In the genomic region with DNA sequence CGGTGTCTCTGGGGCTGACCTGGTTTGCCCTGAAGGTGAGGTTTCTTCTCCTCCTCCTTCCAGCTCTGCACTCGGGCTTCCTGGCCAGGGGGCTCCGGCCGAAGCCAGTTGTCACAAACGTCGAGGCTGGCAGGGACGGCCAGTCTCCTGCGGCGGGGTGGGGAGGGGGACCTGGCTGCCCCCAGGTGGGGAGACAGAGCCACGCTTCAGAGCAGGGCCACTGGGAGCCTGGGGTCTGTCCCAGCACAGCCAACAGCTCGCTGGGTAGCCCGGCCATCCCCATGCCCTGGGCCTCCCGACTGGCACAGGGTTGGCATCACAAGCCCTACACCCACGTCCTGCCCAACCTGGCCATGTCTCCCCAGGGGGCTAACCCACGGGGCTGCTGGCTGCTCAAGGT, we compare ENCODE assay signal across 28 cellular contexts.
"Had no signal": no experiment of that assay in that cellular context is flagged by ENCODE, and none has a peak within 500 bp of the region (broad histone marks: within the 10 kb centered on the region; RNA-seq: fewer than 3 reads in every experiment).

No MANE protein-coding gene starts in this region.

- ATAC-seq: effector memory CD8-positive, alpha-beta T cell; esophagus mucosa; foreskin keratinocyte; gastrocnemius medialis; gastroesophageal sphincter; heart left ventricle; heart right ventricle had no signal

- H3K9me3 ChIP-seq: colonic mucosa, esophagus muscularis mucosa, esophagus squamous epithelium, gastrocnemius medialis, gastroesophageal sphincter, heart left ventricle, heart right ventricle had no signal

- H3K27ac ChIP-seq: colonic mucosa, coronary artery, dorsolateral prefrontal cortex, epithelial cell of prostate, esophagus muscularis mucosa, esophagus squamous epithelium, foreskin keratinocyte, gastrocnemius medialis, gastroesophageal sphincter, heart left ventricle, heart right ventricle had no signal

- H3K27ac Mint-ChIP-seq: dendritic cell treated with granulocyte-macrophage colony-stimulating factor and Interleukin-4, amounts not matched to agents 40 ng/mL and 50 ng/mL, for 4 days; effector memory CD8-positive, alpha-beta T cell; endodermal cell had no signal

- H3K4me1 Mint-ChIP-seq: endodermal cell had no signal

- DNase-seq: colonic mucosa; cortex of kidney; dermis blood vessel endothelial cell; dorsolateral prefrontal cortex; effector CD4-positive, alpha-beta T cell; effector CD8-positive, alpha-beta T cell; effector memory CD4-positive, alpha-beta T cell; effector memory CD8-positive, alpha-beta T cell; endodermal cell; esophagus squamous epithelium; foreskin fibroblast; foreskin keratinocyte; foreskin melanocyte; gastrocnemius medialis; glutamatergic neuron; head of caudate nucleus; heart left ventricle; heart right ventricle had no signal

- H3K27me3 Mint-ChIP-seq: dendritic cell treated with granulocyte-macrophage colony-stimulating factor and Interleukin-4, amounts not matched to agents 40 ng/mL and 50 ng/mL, for 4 days; effector memory CD8-positive, alpha-beta T cell had no signal

- FAIRE-seq: colon, endometrium, endothelial cell of umbilical vein, frontal cortex had no signal

- H3K36me3 ChIP-seq: colonic mucosa, gastrocnemius medialis had no signal

- H3K4me3 ChIP-seq: colonic mucosa, coronary artery, dorsolateral prefrontal cortex, esophagus muscularis mucosa, esophagus squamous epithelium, gastrocnemius medialis, gastroesophageal sphincter, heart left ventricle, heart right ventricle had no signal

- H3K4me3 Mint-ChIP-seq: dendritic cell treated with granulocyte-macrophage colony-stimulating factor and Interleukin-4, amounts not matched to agents 40 ng/mL and 50 ng/mL, for 4 days; effector memory CD8-positive, alpha-beta T cell; endodermal cell had no signal

- H3K9me3 Mint-ChIP-seq: dendritic cell treated with granulocyte-macrophage colony-stimulating factor and Interleukin-4, amounts not matched to agents 40 ng/mL and 50 ng/mL, for 4 days; effector memory CD8-positive, alpha-beta T cell; endodermal cell had no signal

- H3K4me1 ChIP-seq: colonic mucosa, esophagus squamous epithelium, foreskin keratinocyte, gastrocnemius medialis, gastroesophageal sphincter, heart left ventricle, heart right ventricle had no signal

- H3K27me3 ChIP-seq: colonic mucosa, dorsolateral prefrontal cortex, esophagus muscularis mucosa, esophagus squamous epithelium, foreskin keratinocyte, gastrocnemius medialis, gastroesophageal sphincter, heart left ventricle, heart right ventricle had no signal
